In the genomic region with DNA sequence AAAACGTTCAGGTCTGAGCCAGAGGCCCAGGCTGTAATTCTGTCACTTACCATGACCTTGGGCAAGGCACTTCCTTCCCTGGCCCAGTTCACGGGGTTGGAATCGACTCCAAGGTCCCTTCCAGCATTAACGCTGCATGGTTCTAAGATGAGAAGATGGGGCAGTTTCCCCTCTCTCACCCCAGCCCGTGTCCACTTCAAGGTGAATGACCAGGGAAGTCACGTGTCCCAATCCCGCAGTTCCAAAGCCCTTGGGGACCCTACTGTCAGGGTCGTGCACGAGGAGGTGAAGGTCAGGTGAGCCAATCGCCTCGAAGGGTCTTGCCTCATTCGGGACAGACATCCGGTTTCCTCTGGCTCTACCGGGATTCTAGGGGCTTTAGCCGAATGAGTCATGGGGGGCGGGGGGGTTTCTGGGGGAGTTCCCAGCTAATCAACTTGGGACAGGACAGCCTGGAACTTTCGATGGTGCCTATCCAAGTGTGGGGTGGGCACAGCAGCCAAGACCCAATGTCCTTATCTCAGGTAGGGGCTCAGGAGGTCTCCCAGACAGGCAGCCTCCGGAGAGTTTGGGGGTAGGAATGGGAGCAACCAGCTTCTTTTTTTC, we compare ENCODE assay signal across 11 cellular contexts. TPM values are rescaled to one million over a fixed set of nuclear protein-coding genes. Genes with fewer than 3 reads are reported as not detected.
DNase-seq lines count a peak whose midpoint lies in the region; ATAC-seq, FAIRE-seq and TF ChIP-seq lines count a peak whose summit lies in the region.
"Had no signal": no experiment of that assay in that cellular context is flagged by ENCODE, and none has a peak within 500 bp of the region (broad histone marks: within the 10 kb centered on the region; RNA-seq: fewer than 3 reads in every experiment).

No MANE protein-coding gene starts in this region.

- H3K4me3 Mint-ChIP-seq in GM23338: no peak overlapping the region
- H3K4me3 Mint-ChIP-seq in activated CD8-positive, alpha-beta T cell treated with anti-CD3 and anti-CD28 coated beads, Interleukin-2, amount 10 ng/mL, durations not matched to agents 7 days and 5 days: no peak overlapping the region
- H3K4me3 Mint-ChIP-seq: activated CD4-positive, alpha-beta T cell treated with anti-CD3 and anti-CD28 coated beads for 36 hours; activated naive CD4-positive, alpha-beta T cell treated with anti-CD3 and anti-CD28 coated beads for 36 hours had no signal

- H3K9ac ChIP-seq in endothelial cell of umbilical vein (replicated peaks; ENCODE audit: extremely low read depth, insufficient read depth, low read length): peak overlapping the region; percentile 46

- H3K9me3 ChIP-seq in endothelial cell of umbilical vein (replicated peaks; ENCODE audit: control insufficient read depth, insufficient read depth, low read length) (no peaks in the 10 kb centered on the region), ovary (no peaks in the 10 kb centered on the region)
- H3K9me3 ChIP-seq: BLaER1 treated with 17β-estradiol and CSF1 and Interleukin-3, amounts not matched to agents 10 nM and 100 nM; neutrophil; thoracic aorta had no signal

- 0 out of 3 replicates have a peak, but pooled peaks cover 5% of the 10 kb centered on the region for H3K9me3 Mint-ChIP-seq in GM23338
- no peaks in the 10 kb centered on the region for H3K9me3 Mint-ChIP-seq in activated CD8-positive, alpha-beta T cell treated with anti-CD3 and anti-CD28 coated beads, Interleukin-2, amount 10 ng/mL, durations not matched to agents 7 days and 5 days (ENCODE audit: insufficient read depth)
- H3K9me3 Mint-ChIP-seq: activated naive CD4-positive, alpha-beta T cell treated with anti-CD3 and anti-CD28 coated beads for 36 hours had no signal

- H3K79me2 ChIP-seq in GM23338 (replicated peaks; ENCODE audit: insufficient read depth) (no peaks in the 10 kb centered on the region), endothelial cell of umbilical vein (ENCODE audit: control insufficient read depth, insufficient read depth, low read length) (peaks cover 14% of the 10 kb centered on the region)

- peak; percentile 94 for FAIRE-seq in endothelial cell of umbilical vein (lab: Jason Lieb, UNC)

- no peaks in the 10 kb centered on the region for H3K9me2 ChIP-seq in GM23338 (ENCODE audit: insufficient read depth)

- ATAC-seq in GM23338 (no peak), HG02571 (IDR thresholded peaks at IDR 0.05; ENCODE audit: unreplicated experiment) (no peak)
- no peak for ATAC-seq in activated CD8-positive, alpha-beta T cell treated with anti-CD3 and anti-CD28 coated beads, Interleukin-2, amount 10 ng/mL, durations not matched to agents 7 days and 5 days

- peaks cover 5% of the 10 kb centered on the region; the same call in 1 of the 3 replicates for H3K36me3 Mint-ChIP-seq in GM23338 (ENCODE audit: low read depth)
- peaks cover 5% of the 10 kb centered on the region for H3K36me3 Mint-ChIP-seq in activated CD8-positive, alpha-beta T cell treated with anti-CD3 and anti-CD28 coated beads, Interleukin-2, amount 10 ng/mL, durations not matched to agents 7 days and 5 days (ENCODE audit: low read depth)

- no peak for DNase-seq in GM23338 (ENCODE audit: low spot score)
- DNase-seq in endothelial cell of umbilical vein (ENCODE audit: low read depth, low spot score): peak; percentile 71
- DNase-seq in ovary: peak; percentile 58 to 76 (median 61)
- DNase-seq in islet precursor cell: no peak
- no peak for DNase-seq in activated CD8-positive, alpha-beta T cell treated with anti-CD3 and anti-CD28 coated beads, Interleukin-2, amount 10 ng/mL, durations not matched to agents 7 days and 5 days

- H3K36me3 ChIP-seq in GM23338 (ENCODE audit: insufficient read depth): no peaks in the 10 kb centered on the region
- H3K36me3 ChIP-seq in endothelial cell of umbilical vein (ENCODE audit: control insufficient read depth in 2 of 2, extremely low read depth in 1 of 2, insufficient read depth in 2 of 2, low read length in 2 of 2): no peaks in the 10 kb centered on the region
- no peaks in the 10 kb centered on the region for H3K36me3 ChIP-seq in ovary
- H3K36me3 ChIP-seq: neutrophil, thoracic aorta had no signal

- no peak overlapping the region for H3K4me2 ChIP-seq in GM23338
- H3K4me2 ChIP-seq in endothelial cell of umbilical vein (ENCODE audit: insufficient read depth, low read length): peak overlapping the region; percentile 45

- H3K9me1 ChIP-seq in endothelial cell of umbilical vein (replicated peaks; ENCODE audit: control insufficient read depth, extremely low read depth, insufficient read depth, low read length): no peaks in the 10 kb centered on the region

- no peak overlapping the region for H3K27ac Mint-ChIP-seq in GM23338
- H3K27ac Mint-ChIP-seq in activated CD8-positive, alpha-beta T cell treated with anti-CD3 and anti-CD28 coated beads, Interleukin-2, amount 10 ng/mL, durations not matched to agents 7 days and 5 days: no peak overlapping the region
- H3K27ac Mint-ChIP-seq: activated CD4-positive, alpha-beta T cell treated with anti-CD3 and anti-CD28 coated beads for 36 hours; activated naive CD4-positive, alpha-beta T cell treated with anti-CD3 and anti-CD28 coated beads for 36 hours had no signal

- 14 to 19% (median 18%) methylated on average over 18 of the region's 18 CpGs for whole genome bisulfite sequencing in ovary, 3 donors

- dilution Hi-C loops in endothelial cell of umbilical vein (cut with MboI; ENCODE audit: extremely low pct_ligation_motif_present, low sequenced_read_pairs): no loop called here

- CTCF ChIA-PET in endothelial cell of umbilical vein (lab: Charles Lee): interaction anchor here (1.2 to 10.7 kb wide), 12 partner anchors 11 to 153 kb away, joined by 3 to 246 read pairs (median 12); a partner anchor contains a TSS
- CTCF ChIA-PET in activated CD8-positive, alpha-beta T cell treated with anti-CD3 and anti-CD28 coated beads, Interleukin-2, amount 10 ng/mL, durations not matched to agents 7 days and 5 days (lab: Charles Lee): interaction anchor here (1.0 to 9.8 kb wide), 13 partner anchors 12 to 246 kb away, joined by 3 to 110 read pairs (median 10); a partner anchor contains a TSS

- BruUV-seq in endothelial cell of umbilical vein (replicated peaks; lab: Mats Ljungman, UMichigan): no TSS peak

- TF ChIP-seq POLR2A in endothelial cell of umbilical vein (IDR thresholded peaks at IDR 0.05; ENCODE audit: low read depth, low read length) (peak; percentile 18), ovary (IDR thresholded peaks at IDR 0.05) (no peak)

- TF ChIP-seq CTCF in GM23338 (conservative IDR thresholded peaks at IDR 0.05; ENCODE audit: low read depth in 2 of 2): no peak
- no peak for TF ChIP-seq CTCF in endothelial cell of umbilical vein (IDR thresholded peaks at IDR 0.05; ENCODE audit: extremely low read depth in 1 of 2, insufficient read depth in 1 of 2, low read depth in 1 of 2, low read length in 2 of 2)
- no peak for TF ChIP-seq CTCF in ovary (IDR thresholded peaks at IDR 0.05)

- H2AFZ ChIP-seq in GM23338 (0 out of 2 replicates have a peak overlapping the region, but pooled peaks have one; percentile 56), endothelial cell of umbilical vein (ENCODE audit: low read depth, low read length) (peak overlapping the region; percentile 36)

- POLR2A ChIA-PET in endothelial cell of umbilical vein (lab: Charles Lee): interaction anchor here (0.6 to 1.2 kb wide), 3 partner anchors 12 to 281 kb away, joined by 3 to 6 read pairs (median 5); no protein-coding TSS in a partner anchor
- POLR2A ChIA-PET in activated CD8-positive, alpha-beta T cell treated with anti-CD3 and anti-CD28 coated beads, Interleukin-2, amount 10 ng/mL, durations not matched to agents 7 days and 5 days (lab: Charles Lee): no interaction called here

- no peak overlapping the region for H3K27ac ChIP-seq in GM23338 (ENCODE audit: low read depth)
- H3K27ac ChIP-seq in endothelial cell of umbilical vein (ENCODE audit: insufficient read depth, low read depth, low read length): peak overlapping the region; percentile 88
- peak overlapping the region; percentile 57 to 70 for H3K27ac ChIP-seq in ovary
- H3K27ac ChIP-seq: neutrophil, thoracic aorta had no signal

- H3K4me1 ChIP-seq in GM23338 (ENCODE audit: insufficient read depth) (peaks cover 24% of the 10 kb centered on the region), endothelial cell of umbilical vein (ENCODE audit: control insufficient read depth, extremely low read depth, insufficient read depth, low read length) (peaks cover 48% of the 10 kb centered on the region), ovary (ENCODE audit: insufficient read depth) (peaks cover 17% of the 10 kb centered on the region)

- peaks cover 40% of the 10 kb centered on the region for H3K4me1 Mint-ChIP-seq in GM23338
- H3K4me1 Mint-ChIP-seq in activated CD8-positive, alpha-beta T cell treated with anti-CD3 and anti-CD28 coated beads, Interleukin-2, amount 10 ng/mL, durations not matched to agents 7 days and 5 days (ENCODE audit: low read depth): peaks cover 22% of the 10 kb centered on the region

- H4K20me1 ChIP-seq in GM23338 (replicated peaks; ENCODE audit: insufficient read depth) (no peaks in the 10 kb centered on the region), endothelial cell of umbilical vein (replicated peaks; ENCODE audit: control insufficient read depth, extremely low read depth, insufficient read depth, low read length) (no peaks in the 10 kb centered on the region)
- H4K20me1 ChIP-seq: BLaER1 treated with 17β-estradiol and CSF1 and Interleukin-3, amounts not matched to agents 10 nM and 100 nM had no signal

- H3K27me3 ChIP-seq in GM23338 (ENCODE audit: insufficient read depth) (no peaks in the 10 kb centered on the region), endothelial cell of umbilical vein (ENCODE audit: control insufficient read depth in 2 of 2, insufficient read depth in 2 of 2, low read length in 2 of 2) (no peaks in the 10 kb centered on the region), ovary (no peaks in the 10 kb centered on the region)
- H3K27me3 ChIP-seq: BLaER1 treated with 17β-estradiol and CSF1 and Interleukin-3, amounts not matched to agents 10 nM and 100 nM had no signal

- intact Hi-C loops in endothelial cell of umbilical vein (cut with micrococcal nuclease): loop anchor here (1.0 to 10.0 kb wide), 2 partner anchors 205 to 270 kb away; a partner anchor contains a TSS
- intact Hi-C loops in ovary (cut with DNase I): loop anchor here (5.0 to 10.0 kb wide), 5 partner anchors 150 to 280 kb away; a partner anchor contains a TSS

- no peak for TF ChIP-seq EP300 in ovary (IDR thresholded peaks at IDR 0.05)

- H3K4me3 ChIP-seq in GM23338 (no peak overlapping the region), endothelial cell of umbilical vein (replicated peaks in 1 of 3; ENCODE audit: insufficient read depth in 1 of 3, low read depth in 1 of 3, low read length in 3 of 3) (no peak overlapping the region), ovary (no peak overlapping the region)
- H3K4me3 ChIP-seq: BLaER1 treated with 17β-estradiol and CSF1 and Interleukin-3, amounts not matched to agents 10 nM and 100 nM; thoracic aorta had no signal

- peaks cover 30% of the 10 kb centered on the region for H3K27me3 Mint-ChIP-seq in GM23338 (ENCODE audit: insufficient read depth, low read depth, poor library complexity)
- H3K27me3 Mint-ChIP-seq in activated CD8-positive, alpha-beta T cell treated with anti-CD3 and anti-CD28 coated beads, Interleukin-2, amount 10 ng/mL, durations not matched to agents 7 days and 5 days (ENCODE audit: low read depth): peaks cover 5% of the 10 kb centered on the region

- peaks cover 4% of the 10 kb centered on the region; the same call in 1 of the 2 replicates for H3F3A ChIP-seq in GM23338 (replicated peaks; ENCODE audit: low read depth)

RNA-seq across cellular contexts. Expression of a gene that starts 0.8 kb away (rescaled TPM):
- 1.2 TPM in 1 of 2 replicates, not detected in the other for total RNA-seq in GM23338 (2014; rRNA removed; shearing (Covaris generic))
- polyA plus RNA-seq in GM23338 (2016; fragmentation: Nextera tagmentation; extraction: Ambion mirVana) (not detected in 2 replicates), endothelial cell of umbilical vein (0.80 and 1.0 TPM in 2 replicates), ovary (1 to 10 TPM in 1 of 2 donors, not detected in 1; 1.1 TPM)
- total RNA-seq in endothelial cell of umbilical vein (2.4 and 2.9 TPM in 2 replicates), ovary (100 to 1,000 TPM in 1 of 7 donors, 1 to 10 TPM in 2, under 1 TPM in 2, not detected in 2; 0.32 to 197 (median 1.7) TPM)
- 0.96 and 1.5 TPM in 2 replicates for polyA plus RNA-seq in endothelial cell of umbilical vein (2011; cell fraction: cytosol; rRNA removed)
- polyA plus RNA-seq in endothelial cell of umbilical vein (2011; cell fraction: nucleus; rRNA removed): 2.5 and 2.7 TPM in 2 replicates
- 1.6 and 3.1 TPM in 2 replicates for polyA plus RNA-seq in endothelial cell of umbilical vein (2012)
- polyA minus RNA-seq in endothelial cell of umbilical vein: 0.21 and 0.51 TPM in 2 replicates
- polyA minus RNA-seq in endothelial cell of umbilical vein (2011; cell fraction: cytosol; rRNA and poly(A)+ RNA removed): not detected
- polyA minus RNA-seq in endothelial cell of umbilical vein (2011; cell fraction: nucleus; rRNA and poly(A)+ RNA removed): 0.72 and 1.8 TPM in 2 replicates
- not detected for total RNA-seq in activated CD8-positive, alpha-beta T cell treated with anti-CD3 and anti-CD28 coated beads, Interleukin-2, amount 10 ng/mL, durations not matched to agents 7 days and 5 days
- total RNA-seq: activated CD4-positive, alpha-beta T cell treated with anti-CD3 and anti-CD28 coated beads for 36 hours; activated naive CD4-positive, alpha-beta T cell treated with anti-CD3 and anti-CD28 coated beads for 36 hours had no signal

RNA-seq across cellular contexts. Expression of a gene that starts 33.9 kb away (rescaled TPM):
- 200 and 217 TPM in 2 replicates for total RNA-seq in GM23338 (2014; rRNA removed; shearing (Covaris generic))
- polyA plus RNA-seq in GM23338 (2016; fragmentation: Nextera tagmentation; extraction: Ambion mirVana) (100 and 112 TPM in 2 replicates), endothelial cell of umbilical vein (117 and 120 TPM in 2 replicates), ovary (10 to 100 TPM; 63.9 to 70.1 TPM)
- total RNA-seq in endothelial cell of umbilical vein (136 and 142 TPM in 2 replicates), ovary (10 to 100 TPM; 48.2 to 88.4 (median 75.8) TPM)
- 118 and 139 TPM in 2 replicates for polyA plus RNA-seq in endothelial cell of umbilical vein (2011; cell fraction: cytosol; rRNA removed)
- polyA plus RNA-seq in endothelial cell of umbilical vein (2011; cell fraction: nucleus; rRNA removed): 111 and 117 TPM in 2 replicates
- polyA plus RNA-seq in endothelial cell of umbilical vein (2012): 136 and 166 TPM in 2 replicates
- 106 and 111 TPM in 2 replicates for polyA minus RNA-seq in endothelial cell of umbilical vein
- 66.7 TPM for polyA minus RNA-seq in endothelial cell of umbilical vein (2011; cell fraction: cytosol; rRNA and poly(A)+ RNA removed)
- 29.1 and 42.5 TPM in 2 replicates for polyA minus RNA-seq in endothelial cell of umbilical vein (2011; cell fraction: nucleus; rRNA and poly(A)+ RNA removed)
- 100 to 1,000 TPM; 104 to 116 TPM for total RNA-seq in activated CD8-positive, alpha-beta T cell treated with anti-CD3 and anti-CD28 coated beads, Interleukin-2, amount 10 ng/mL, durations not matched to agents 7 days and 5 days

RNA-seq across cellular contexts. Expression of a gene that starts 39.7 kb away (rescaled TPM):
- 88.9 and 95.1 TPM in 2 replicates for total RNA-seq in GM23338 (2014; rRNA removed; shearing (Covaris generic))
- polyA plus RNA-seq in GM23338 (2016; fragmentation: Nextera tagmentation; extraction: Ambion mirVana) (44.4 and 44.8 TPM in 2 replicates), endothelial cell of umbilical vein (120 and 122 TPM in 2 replicates), ovary (10 to 100 TPM; 45.1 to 51.3 TPM)
- total RNA-seq in endothelial cell of umbilical vein (120 and 124 TPM in 2 replicates), ovary (10 to 100 TPM; 42.2 to 73.9 (median 66.7) TPM)
- polyA plus RNA-seq in endothelial cell of umbilical vein (2011; cell fraction: cytosol; rRNA removed): 98.6 and 101 TPM in 2 replicates
- 353 and 444 TPM in 2 replicates for polyA plus RNA-seq in endothelial cell of umbilical vein (2011; cell fraction: nucleus; rRNA removed)
- polyA plus RNA-seq in endothelial cell of umbilical vein (2012): 97.1 and 98.7 TPM in 2 replicates
- polyA minus RNA-seq in endothelial cell of umbilical vein: 152 and 208 TPM in 2 replicates
- polyA minus RNA-seq in endothelial cell of umbilical vein (2011; cell fraction: cytosol; rRNA and poly(A)+ RNA removed): 84.2 TPM
- polyA minus RNA-seq in endothelial cell of umbilical vein (2011; cell fraction: nucleus; rRNA and poly(A)+ RNA removed): 180 and 192 TPM in 2 replicates
- total RNA-seq in activated CD8-positive, alpha-beta T cell treated with anti-CD3 and anti-CD28 coated beads, Interleukin-2, amount 10 ng/mL, durations not matched to agents 7 days and 5 days: 10 to 100 TPM; 93.4 to 96.7 TPM

RNA-seq across cellular contexts. Expression of a gene that starts 48.3 kb away (rescaled TPM):
- 9.6 and 10.5 TPM in 2 replicates for total RNA-seq in GM23338 (2014; rRNA removed; shearing (Covaris generic))
- polyA plus RNA-seq in GM23338 (2016; fragmentation: Nextera tagmentation; extraction: Ambion mirVana) (3.4 and 3.6 TPM in 2 replicates), endothelial cell of umbilical vein (17.4 and 18.8 TPM in 2 replicates), ovary (10 to 100 TPM; 77.5 to 87.2 TPM)
- total RNA-seq in endothelial cell of umbilical vein (24.9 and 29.6 TPM in 2 replicates), ovary (100 to 1,000 TPM in 2 of 7 donors, 10 to 100 TPM in 5; 51.4 to 129 (median 89.3) TPM)
- 17.9 and 18.5 TPM in 2 replicates for polyA plus RNA-seq in endothelial cell of umbilical vein (2011; cell fraction: cytosol; rRNA removed)
- 14.3 and 20.5 TPM in 2 replicates for polyA plus RNA-seq in endothelial cell of umbilical vein (2011; cell fraction: nucleus; rRNA removed)
- 22.3 and 27.8 TPM in 2 replicates for polyA plus RNA-seq in endothelial cell of umbilical vein (2012)
- 18.1 and 19.7 TPM in 2 replicates for polyA minus RNA-seq in endothelial cell of umbilical vein
- polyA minus RNA-seq in endothelial cell of umbilical vein (2011; cell fraction: cytosol; rRNA and poly(A)+ RNA removed): 7.4 TPM
- polyA minus RNA-seq in endothelial cell of umbilical vein (2011; cell fraction: nucleus; rRNA and poly(A)+ RNA removed): 6.3 and 8.5 TPM in 2 replicates
- 1 to 10 TPM; 8.7 to 9.7 TPM for total RNA-seq in activated CD8-positive, alpha-beta T cell treated with anti-CD3 and anti-CD28 coated beads, Interleukin-2, amount 10 ng/mL, durations not matched to agents 7 days and 5 days

RNA-seq across cellular contexts. Expression of a gene that starts 51.7 kb away (rescaled TPM):
- total RNA-seq in GM23338 (2014; rRNA removed; shearing (Covaris generic)): 1.0 TPM in 1 of 2 replicates, not detected in the other
- polyA plus RNA-seq in GM23338 (2016; fragmentation: Nextera tagmentation; extraction: Ambion mirVana): not detected in 2 replicates
- total RNA-seq in endothelial cell of umbilical vein: not detected in 2 replicates
- not detected in 2 replicates for polyA plus RNA-seq in endothelial cell of umbilical vein
- polyA plus RNA-seq in endothelial cell of umbilical vein (2011; cell fraction: cytosol; rRNA removed): not detected in 2 replicates
- not detected in 2 replicates for polyA plus RNA-seq in endothelial cell of umbilical vein (2011; cell fraction: nucleus; rRNA removed)
- not detected in 2 replicates for polyA plus RNA-seq in endothelial cell of umbilical vein (2012)
- polyA minus RNA-seq in endothelial cell of umbilical vein: not detected in 2 replicates
- polyA minus RNA-seq in endothelial cell of umbilical vein (2011; cell fraction: cytosol; rRNA and poly(A)+ RNA removed): not detected
- not detected in 2 replicates for polyA minus RNA-seq in endothelial cell of umbilical vein (2011; cell fraction: nucleus; rRNA and poly(A)+ RNA removed)
- under 1 TPM in 2 of 7 donors, not detected in 5; 0.10 to 0.11 TPM for total RNA-seq in ovary
- under 1 TPM; 0.19 to 0.55 TPM for polyA plus RNA-seq in ovary
- total RNA-seq in activated CD8-positive, alpha-beta T cell treated with anti-CD3 and anti-CD28 coated beads, Interleukin-2, amount 10 ng/mL, durations not matched to agents 7 days and 5 days: 1 to 10 TPM; 3.3 to 4.5 TPM

Comparison
In these comparisons a context has a peak if more than half of its experiments do, and no peak if none do; other contexts are left out.
1. DNase-seq: peak in endothelial cell of umbilical vein (single experiment) and ovary (5 of 5); none in GM23338 (single experiment), islet precursor cell (single experiment) and activated CD8-positive, alpha-beta T cell treated with anti-CD3 and anti-CD28 coated beads, Interleukin-2, amount 10 ng/mL, durations not matched to agents 7 days and 5 days (single experiment).